10 cellular contexts compared by ENCODE assay signal in the genomic region with DNA sequence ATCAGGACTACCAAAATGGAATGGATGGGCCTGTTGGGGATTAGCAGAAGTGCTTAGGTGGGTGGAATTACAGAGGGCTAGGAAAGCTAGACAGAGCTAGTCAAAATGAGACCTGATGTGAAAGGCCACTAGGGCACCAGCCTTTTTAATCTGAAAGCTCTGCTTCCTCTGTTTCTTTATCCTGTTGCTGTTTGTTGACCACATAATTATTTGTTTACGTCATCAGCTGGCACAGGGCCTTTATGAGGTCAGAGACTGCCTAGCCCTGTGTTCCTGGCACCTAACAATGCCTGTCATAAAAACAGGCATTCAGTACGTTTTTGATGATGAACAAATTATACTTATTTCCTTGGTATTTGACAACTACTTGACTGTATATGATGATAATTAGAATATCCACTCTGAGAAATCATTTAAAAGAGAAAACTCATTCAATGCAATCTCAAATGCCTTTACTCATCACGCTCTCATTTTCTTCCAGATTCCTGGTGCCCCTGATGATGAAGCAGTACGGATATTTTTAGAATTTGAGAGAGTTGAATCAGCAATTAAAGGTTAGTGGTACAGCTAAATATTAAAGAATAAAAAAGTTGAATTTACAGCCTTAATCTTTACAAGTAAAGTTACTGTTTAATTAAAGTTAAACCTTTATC. TPM values are rescaled to one million over a fixed set of nuclear protein-coding genes. Genes with fewer than 3 reads are reported as not detected.
DNase-seq lines count a peak whose midpoint lies in the region; ATAC-seq and TF ChIP-seq lines count a peak whose summit lies in the region.
"Had no signal": no experiment of that assay in that cellular context is flagged by ENCODE, and none has a peak within 500 bp of the region (broad histone marks: within the 10 kb centered on the region; RNA-seq: fewer than 3 reads in every experiment).

No MANE protein-coding gene starts in this region.

- H3K4me1 Mint-ChIP-seq in T-helper 2 cell treated with Interferon-gamma antibody and Interleukin-4, amounts not matched to agents 5 μg/mL and 100 μg/mL, for 36 hours (ENCODE audit: low read depth), result peaks cover 15% of the 10 kb centered on the region
- H3K4me1 Mint-ChIP-seq: activated B cell treated with CpG ODN at 0.5 μM for 24 hours had no signal

- peak; percentile 20 for TF ChIP-seq CTCF in fibroblast of mammary gland (conservative IDR thresholded peaks at IDR 0.05; ENCODE audit: control insufficient read depth, insufficient read depth, low read depth, low read length)

- ATAC-seq in GM21515 (IDR thresholded peaks at IDR 0.05; ENCODE audit: unreplicated experiment) (peak; percentile 34), GM21423 (IDR thresholded peaks at IDR 0.05; ENCODE audit: unreplicated experiment) (no peak), left colon (no peak)
- ATAC-seq: K562 had no signal

- no peak overlapping the region for H3K4me3 ChIP-seq in fibroblast of mammary gland (ENCODE audit: control insufficient read depth, low read depth, low read length)
- H3K4me3 ChIP-seq in skeletal muscle tissue (ENCODE audit: low read length in 3 of 3), result no peak overlapping the region
- H3K4me3 ChIP-seq: K562 had no signal

- no peaks in the 10 kb centered on the region for H3K9me3 Mint-ChIP-seq in T-helper 2 cell treated with Interferon-gamma antibody and Interleukin-4, amounts not matched to agents 5 μg/mL and 100 μg/mL, for 36 hours
- H3K9me3 Mint-ChIP-seq: activated B cell treated with CpG ODN at 0.5 μM for 24 hours had no signal

- peaks cover 28 to 30% (median 28%) of the 10 kb centered on the region in 3 donors for H3K4me1 ChIP-seq in skeletal muscle tissue (ENCODE audit: control insufficient read depth in 3 of 3, insufficient read depth in 3 of 3, low read length in 3 of 3)

- no peak overlapping the region for H3K9ac ChIP-seq in skeletal muscle tissue (ENCODE audit: low read depth in 1 of 3, low read length in 3 of 3)

- intact Hi-C loops in posterior vena cava (cut with DNase I), result loop anchor here (10.0 kb wide), 2 partner anchors 90 to 290 kb away; partner anchors contain the start of gene PFKFB3 (in 1 of the 2)
- intact Hi-C loops in left colon (cut with DNase I, micrococcal nuclease), result no loop called here

- H3K36me3 ChIP-seq in skeletal muscle tissue (ENCODE audit: control insufficient read depth in 3 of 3, insufficient read depth in 3 of 3, low read length in 3 of 3), result peaks cover 28 to 54% (median 34%) of the 10 kb centered on the region in 3 donors

- peak overlapping the region; percentile 47 for H3K27ac Mint-ChIP-seq in T-helper 2 cell treated with Interferon-gamma antibody and Interleukin-4, amounts not matched to agents 5 μg/mL and 100 μg/mL, for 36 hours
- H3K27ac Mint-ChIP-seq: activated B cell treated with CpG ODN at 0.5 μM for 24 hours had no signal

- H3K27me3 ChIP-seq in skeletal muscle tissue (ENCODE audit: control insufficient read depth in 3 of 3, insufficient read depth in 3 of 3, low read length in 3 of 3), result no peaks in the 10 kb centered on the region

- peaks cover 55% of the 10 kb centered on the region for H3K36me3 Mint-ChIP-seq in T-helper 2 cell treated with Interferon-gamma antibody and Interleukin-4, amounts not matched to agents 5 μg/mL and 100 μg/mL, for 36 hours (ENCODE audit: low read depth)

- no peak for DNase-seq in T-helper 2 cell treated with Interferon-gamma antibody and Interleukin-4, amounts not matched to agents 5 μg/mL and 100 μg/mL, for 36 hours (ENCODE audit: low spot score)
- DNase-seq in fibroblast of mammary gland (ENCODE audit: low read depth) (peak; percentile 93), posterior vena cava (ENCODE audit: low spot score) (no peak), left colon (no peak), islet precursor cell (no peak)
- DNase-seq: activated B cell treated with CpG ODN at 0.5 μM for 24 hours had no signal

- H3K27ac ChIP-seq in skeletal muscle tissue (ENCODE audit: low read depth, low read length), result peak overlapping the region; percentile 44

- H3K27me3 Mint-ChIP-seq in T-helper 2 cell treated with Interferon-gamma antibody and Interleukin-4, amounts not matched to agents 5 μg/mL and 100 μg/mL, for 36 hours (ENCODE audit: low read depth), result no peaks in the 10 kb centered on the region
- H3K27me3 Mint-ChIP-seq: activated B cell treated with CpG ODN at 0.5 μM for 24 hours had no signal

- no peak overlapping the region for H3K4me3 Mint-ChIP-seq in T-helper 2 cell treated with Interferon-gamma antibody and Interleukin-4, amounts not matched to agents 5 μg/mL and 100 μg/mL, for 36 hours
- H3K4me3 Mint-ChIP-seq: activated B cell treated with CpG ODN at 0.5 μM for 24 hours had no signal

- H3K9me3 ChIP-seq in skeletal muscle tissue (ENCODE audit: control insufficient read depth in 3 of 3, low read length in 3 of 3), result no peaks in the 10 kb centered on the region

RNA-seq across cellular contexts. Expression of gene RBM17, which starts 26.1 kb away (rescaled TPM):
- total RNA-seq in skeletal muscle tissue (41.2 TPM), posterior vena cava (10 to 100 TPM; 58.9 to 68.3 TPM), left colon (10 to 100 TPM; 71.7 to 90.7 TPM)

RNA-seq across cellular contexts. Expression of gene IL2RA, which starts 52.7 kb away (rescaled TPM):
- total RNA-seq in skeletal muscle tissue (not detected), posterior vena cava (1 to 10 TPM in 1 of 2 donors, under 1 TPM in 1; 0.81 to 6.4 TPM), left colon (1 to 10 TPM in 1 of 2 donors, under 1 TPM in 1; 0.61 to 1.8 TPM)

Comparison
In these comparisons a context has a peak if more than half of its experiments do, and no peak if none do; other contexts are left out.
1. intact Hi-C loops: an anchor here in posterior vena cava (10.0 kb wide); none called in left colon.